31 cellular contexts compared by ENCODE assay signal in the genomic region with DNA sequence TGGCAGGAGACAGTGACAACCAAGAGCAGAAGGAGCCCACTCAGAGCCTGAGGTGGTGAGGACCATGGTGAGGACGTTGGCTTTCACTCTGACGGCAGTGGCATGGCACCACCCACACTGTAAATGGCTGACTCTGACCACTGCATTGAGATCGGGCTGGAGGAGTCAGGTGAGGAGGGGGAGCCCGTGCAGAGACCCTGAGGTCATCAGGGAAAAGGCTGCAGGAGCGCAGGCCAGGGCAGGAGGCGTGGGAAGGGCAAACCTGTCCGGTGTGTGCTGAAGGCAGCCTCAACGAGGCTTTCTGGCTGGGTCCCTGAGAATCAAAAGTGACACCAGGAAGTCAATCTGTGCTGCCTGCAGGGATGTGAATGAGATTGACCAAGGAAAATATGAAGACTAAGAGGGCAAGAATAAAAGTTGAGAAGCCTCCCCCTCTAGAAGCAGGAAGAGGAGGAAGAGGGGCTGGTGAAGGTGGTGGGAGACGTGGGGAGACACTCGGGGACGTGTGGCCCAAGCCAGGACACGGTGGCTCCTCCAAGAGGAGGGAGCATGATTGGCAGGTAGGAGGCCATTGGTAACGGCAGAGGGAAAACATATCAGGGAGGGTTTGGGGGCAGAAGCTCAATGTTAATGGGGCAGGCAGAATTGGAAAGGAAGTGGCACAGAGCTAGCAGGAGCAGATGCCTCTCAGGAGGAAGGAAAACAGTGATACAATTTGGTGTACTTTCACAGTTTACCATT. TPM values are rescaled to one million over a fixed set of nuclear protein-coding genes. Genes with fewer than 3 reads are reported as not detected.
"Had no signal": no experiment of that assay in that cellular context is flagged by ENCODE, and none has a peak within 500 bp of the region (broad histone marks: within the 10 kb centered on the region; RNA-seq: fewer than 3 reads in every experiment).

No MANE protein-coding gene starts in this region.

- ATAC-seq: activated CD4-positive, CD25-positive, alpha-beta regulatory T cell treated with anti-CD3 and anti-CD28 coated beads, Interleukin-2, amount 50 U/mL, for 24 hours; activated CD8-positive, alpha-beta T cell treated with anti-CD3 and anti-CD28 coated beads for 36 hours; activated T-cell treated with anti-CD3 and anti-CD28 coated beads, Interleukin-2, amount 50 U/mL, for 72 hours; SK-N-SH treated with all-trans-retinoic acid at 6 μM for 48 hours had no signal

- H3K27me3 ChIP-seq: cardiac muscle cell, Peyer's patch had no signal

- H3K9me3 Mint-ChIP-seq: activated CD8-positive, alpha-beta T cell treated with anti-CD3 and anti-CD28 coated beads for 36 hours; activated naive CD4-positive, alpha-beta T cell treated with anti-CD3 and anti-CD28 coated beads, Interleukin-2, amount 10 ng/mL, durations not matched to agents 7 days and 5 days; activated naive CD8-positive, alpha-beta T cell treated with anti-CD3 and anti-CD28 coated beads for 36 hours; activated T-cell treated with anti-CD3 and anti-CD28 coated beads, Interleukin-2, amount 50 U/mL, for 72 hours; activated T-helper 2 cell treated with anti-CD3 and anti-CD28 coated beads, Interferon-gamma antibody, Interleukin-2, Interleukin-4, amounts not matched to agents 10 μg/mL and 5 μg/mL and 100 μg/mL, durations not matched to agents 14 hours and 24 hours and 36 hours had no signal

- H3K36me3 ChIP-seq: brain microvascular endothelial cell, cardiac muscle cell, Peyer's patch, SJSA1 had no signal

- H3K9me3 ChIP-seq: Peyer's patch, SJSA1 had no signal

- H3K4me3 Mint-ChIP-seq: activated CD8-positive, alpha-beta T cell treated with anti-CD3 and anti-CD28 coated beads for 36 hours; activated naive CD4-positive, alpha-beta T cell treated with anti-CD3 and anti-CD28 coated beads, Interleukin-2, amount 10 ng/mL, durations not matched to agents 7 days and 5 days; activated naive CD8-positive, alpha-beta T cell treated with anti-CD3 and anti-CD28 coated beads for 36 hours; activated T-cell treated with anti-CD3 and anti-CD28 coated beads, Interleukin-2, amount 50 U/mL, for 72 hours had no signal

- H3K4me1 Mint-ChIP-seq: activated naive CD4-positive, alpha-beta T cell treated with anti-CD3 and anti-CD28 coated beads, Interleukin-2, amount 10 ng/mL, durations not matched to agents 7 days and 5 days; activated naive CD8-positive, alpha-beta T cell treated with anti-CD3 and anti-CD28 coated beads for 36 hours had no signal

- H3K4me3 ChIP-seq: cardiac muscle cell, Peyer's patch, SJSA1 had no signal

- DNase-seq: activated CD4-positive, alpha-beta T cell treated with anti-CD3 and anti-CD28 coated beads for 4 hours; activated CD8-positive, alpha-beta memory T cell treated with anti-CD3 and anti-CD28 coated beads, Interleukin-2, amount 50 U/mL, for 4 hours; activated CD8-positive, alpha-beta T cell treated with anti-CD3 and anti-CD28 coated beads for 36 hours; activated gamma-delta T cell treated with Interleukin-2 at 50 U/mL for 16 hours; activated naive CD4-positive, alpha-beta T cell treated with anti-CD3 and anti-CD28 coated beads, Interleukin-2, amount 10 ng/mL, durations not matched to agents 7 days and 5 days; activated naive CD8-positive, alpha-beta T cell treated with anti-CD3 and anti-CD28 coated beads for 36 hours; activated T-cell treated with anti-CD3 and anti-CD28 coated beads, Interleukin-2, amount 50 U/mL, for 72 hours; brain microvascular endothelial cell; MM.1S; NCI-H1105 treated with DMSO at 0.1 percent for 48 hours; NCI-H1436 treated with DMSO at 0.1 percent for 48 hours; NCI-H187 treated with DMSO at 0.1 percent for 48 hours; NCI-H2081 treated with DMSO at 0.1 percent for 48 hours; NCI-H2171 treated with DMSO at 0.1 percent for 48 hours; NCI-H226; NCI-H510A; NCI-H526 treated with DMSO at 0.1 percent for 48 hours; NCI-H82; OCI-M1; Peyer's patch; Right ventricle myocardium superior; SW 1271 had no signal

- H3K27ac Mint-ChIP-seq: activated CD8-positive, alpha-beta T cell treated with anti-CD3 and anti-CD28 coated beads for 36 hours; activated naive CD4-positive, alpha-beta T cell treated with anti-CD3 and anti-CD28 coated beads, Interleukin-2, amount 10 ng/mL, durations not matched to agents 7 days and 5 days; activated naive CD8-positive, alpha-beta T cell treated with anti-CD3 and anti-CD28 coated beads for 36 hours; activated T-cell treated with anti-CD3 and anti-CD28 coated beads, Interleukin-2, amount 50 U/mL, for 72 hours; activated T-helper 2 cell treated with anti-CD3 and anti-CD28 coated beads, Interferon-gamma antibody, Interleukin-2, Interleukin-4, amounts not matched to agents 10 μg/mL and 5 μg/mL and 100 μg/mL, durations not matched to agents 14 hours and 24 hours and 36 hours had no signal

- H3K36me3 Mint-ChIP-seq: activated naive CD4-positive, alpha-beta T cell treated with anti-CD3 and anti-CD28 coated beads, Interleukin-2, amount 10 ng/mL, durations not matched to agents 7 days and 5 days; activated naive CD8-positive, alpha-beta T cell treated with anti-CD3 and anti-CD28 coated beads for 36 hours had no signal

- H3K27ac ChIP-seq: brain microvascular endothelial cell, cardiac muscle cell, Peyer's patch, RWPE1, SJSA1 had no signal

- H3K4me1 ChIP-seq: Peyer's patch, SJSA1 had no signal

RNA-seq across cellular contexts. Expression of a gene that starts 2.0 kb away (rescaled TPM):
- total RNA-seq: activated CD8-positive, alpha-beta T cell treated with anti-CD3 and anti-CD28 coated beads for 36 hours; activated naive CD8-positive, alpha-beta T cell treated with anti-CD3 and anti-CD28 coated beads for 36 hours; activated T-cell treated with anti-CD3 and anti-CD28 coated beads, Interleukin-2, amount 50 U/mL, for 72 hours; activated T-helper 2 cell treated with anti-CD3 and anti-CD28 coated beads, Interferon-gamma antibody, Interleukin-2, Interleukin-4, amounts not matched to agents 10 μg/mL and 5 μg/mL and 100 μg/mL, durations not matched to agents 14 hours and 24 hours and 36 hours; cardiac muscle cell; chondrocyte; Peyer's patch; Right ventricle myocardium superior; SJSA1; T-helper 1 cell treated with Interleukin-12 subunit alpha and Interleukin-12 subunit beta and Interleukin-4 antibody, amounts not matched to agents 30 ng/mL and 1 ng/mL, for 36 hours had no signal
- polyA plus RNA-seq: adipose tissue, cardiac muscle cell had no signal

RNA-seq across cellular contexts. Expression of a gene that starts 25.1 kb away (rescaled TPM):
- total RNA-seq: activated CD8-positive, alpha-beta T cell treated with anti-CD3 and anti-CD28 coated beads for 36 hours; activated naive CD8-positive, alpha-beta T cell treated with anti-CD3 and anti-CD28 coated beads for 36 hours; activated T-cell treated with anti-CD3 and anti-CD28 coated beads, Interleukin-2, amount 50 U/mL, for 72 hours; activated T-helper 2 cell treated with anti-CD3 and anti-CD28 coated beads, Interferon-gamma antibody, Interleukin-2, Interleukin-4, amounts not matched to agents 10 μg/mL and 5 μg/mL and 100 μg/mL, durations not matched to agents 14 hours and 24 hours and 36 hours; cardiac muscle cell; chondrocyte; Peyer's patch; Right ventricle myocardium superior; SJSA1; T-helper 1 cell treated with Interleukin-12 subunit alpha and Interleukin-12 subunit beta and Interleukin-4 antibody, amounts not matched to agents 30 ng/mL and 1 ng/mL, for 36 hours had no signal
- polyA plus RNA-seq: adipose tissue, cardiac muscle cell had no signal
